In the genomic region with DNA sequence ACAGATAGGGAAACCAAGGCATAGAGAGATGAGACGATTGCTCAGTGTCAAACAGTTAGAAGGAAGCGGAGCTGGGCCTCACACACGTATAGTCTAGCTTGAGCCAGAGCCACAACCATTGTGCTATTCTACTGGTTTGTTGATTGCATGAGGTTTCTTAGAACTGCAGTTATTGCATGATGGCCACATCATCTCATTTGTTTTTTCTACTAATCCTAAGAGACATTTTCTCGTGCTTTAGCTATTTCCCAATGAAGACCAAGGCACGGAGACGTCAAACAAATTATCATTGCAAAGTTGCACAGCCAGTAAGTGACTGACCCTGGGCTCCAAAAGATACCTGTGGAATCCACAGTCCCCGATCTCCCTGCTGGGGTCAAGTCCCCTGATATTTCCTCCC, we compare ENCODE assay signal across 34 cellular contexts.
"Had no signal": no experiment of that assay in that cellular context is flagged by ENCODE, and none has a peak within 500 bp of the region (broad histone marks: within the 10 kb centered on the region; RNA-seq: fewer than 3 reads in every experiment).

No MANE protein-coding gene starts in this region.

- DNase-seq: activated CD4-positive, alpha-beta memory T cell treated with anti-CD3 and anti-CD28 coated beads, Interleukin-2, amount 10 ng/mL, durations not matched to agents 7 days and 5 days; activated CD4-positive, alpha-beta T cell treated with anti-CD3 and anti-CD28 coated beads for 1 hour; activated CD4-positive, alpha-beta T cell treated with anti-CD3 and anti-CD28 coated beads for 4 hours; activated CD4-positive, alpha-beta T cell treated with anti-CD3 and anti-CD28 coated beads, Interleukin-2, amount 10 ng/mL, durations not matched to agents 7 days and 5 days; activated CD4-positive, alpha-beta T cell treated with anti-CD3 and anti-CD28 coated beads, Interleukin-2, amount 50 U/mL, for 4 hours; activated CD8-positive, alpha-beta memory T cell treated with anti-CD3 and anti-CD28 coated beads, Interleukin-2, amount 50 U/mL, for 48 hours; activated effector memory CD4-positive, alpha-beta T cell treated with Interleukin-2 at 50 U/mL for 16 hours; activated gamma-delta T cell treated with Interleukin-2 at 50 U/mL for 16 hours; activated naive CD4-positive, alpha-beta T cell treated with anti-CD3 and anti-CD28 coated beads for 36 hours; activated naive CD8-positive, alpha-beta T cell treated with anti-CD3 and anti-CD28 coated beads for 36 hours; activated naive CD8-positive, alpha-beta T cell treated with anti-CD3 and anti-CD28 coated beads, Interleukin-2, amount 50 U/mL, for 24 hours; activated T-cell treated with anti-CD3 and anti-CD28 coated beads for 4 hours; activated T-cell treated with anti-CD3 and anti-CD28 coated beads, Interleukin-2, amount 50 U/mL, for 24 hours; activated T-cell treated with anti-CD3 and anti-CD28 coated beads, Interleukin-2, amount 50 U/mL, for 72 hours; amniotic stem cell; anterior cingulate cortex; brain microvascular endothelial cell; dorsolateral prefrontal cortex; effector memory CD4-positive, alpha-beta T cell; endodermal cell; foreskin keratinocyte; gastrocnemius medialis; glutamatergic neuron; heart left ventricle; SW 1271; T-cell had no signal

- H3K4me1 Mint-ChIP-seq: activated naive CD4-positive, alpha-beta T cell treated with anti-CD3 and anti-CD28 coated beads, Interleukin-2, amount 50 U/mL, for 24 hours; central memory CD8-positive, alpha-beta T cell; T-cell had no signal

- H3K4me3 Mint-ChIP-seq: activated CD4-positive, alpha-beta memory T cell treated with anti-CD3 and anti-CD28 coated beads, Interleukin-2, amount 10 ng/mL, durations not matched to agents 7 days and 5 days; activated CD4-positive, alpha-beta T cell treated with anti-CD3 and anti-CD28 coated beads, Interleukin-2, amount 10 ng/mL, durations not matched to agents 7 days and 5 days; activated naive CD4-positive, alpha-beta T cell treated with anti-CD3 and anti-CD28 coated beads for 36 hours; activated naive CD4-positive, alpha-beta T cell treated with anti-CD3 and anti-CD28 coated beads, Interleukin-2, amount 50 U/mL, for 24 hours; activated naive CD8-positive, alpha-beta T cell treated with anti-CD3 and anti-CD28 coated beads for 36 hours; activated naive CD8-positive, alpha-beta T cell treated with anti-CD3 and anti-CD28 coated beads, Interleukin-2, amount 50 U/mL, for 24 hours; activated T-cell treated with anti-CD3 and anti-CD28 coated beads, Interleukin-2, amount 50 U/mL, for 24 hours; activated T-cell treated with anti-CD3 and anti-CD28 coated beads, Interleukin-2, amount 50 U/mL, for 72 hours; central memory CD8-positive, alpha-beta T cell; dendritic cell treated with granulocyte-macrophage colony-stimulating factor and Interleukin-4, amounts not matched to agents 40 ng/mL and 50 ng/mL, for 4 days; endodermal cell; T-cell; T-helper 1 cell treated with Interleukin-12 subunit alpha and Interleukin-12 subunit beta and Interleukin-4 antibody, amounts not matched to agents 30 μg/mL and 1 μg/mL, for 36 hours; WTC11 had no signal

- H3K9me3 Mint-ChIP-seq: activated CD4-positive, alpha-beta memory T cell treated with anti-CD3 and anti-CD28 coated beads, Interleukin-2, amount 10 ng/mL, durations not matched to agents 7 days and 5 days; activated CD4-positive, alpha-beta T cell treated with anti-CD3 and anti-CD28 coated beads, Interleukin-2, amount 10 ng/mL, durations not matched to agents 7 days and 5 days; activated naive CD4-positive, alpha-beta T cell treated with anti-CD3 and anti-CD28 coated beads for 36 hours; activated naive CD4-positive, alpha-beta T cell treated with anti-CD3 and anti-CD28 coated beads, Interleukin-2, amount 50 U/mL, for 24 hours; activated naive CD8-positive, alpha-beta T cell treated with anti-CD3 and anti-CD28 coated beads for 36 hours; activated naive CD8-positive, alpha-beta T cell treated with anti-CD3 and anti-CD28 coated beads, Interleukin-2, amount 50 U/mL, for 24 hours; activated T-cell treated with anti-CD3 and anti-CD28 coated beads, Interleukin-2, amount 50 U/mL, for 24 hours; activated T-cell treated with anti-CD3 and anti-CD28 coated beads, Interleukin-2, amount 50 U/mL, for 72 hours; central memory CD8-positive, alpha-beta T cell; dendritic cell treated with granulocyte-macrophage colony-stimulating factor and Interleukin-4, amounts not matched to agents 40 ng/mL and 50 ng/mL, for 4 days; endodermal cell; T-cell; T-helper 1 cell treated with Interleukin-12 subunit alpha and Interleukin-12 subunit beta and Interleukin-4 antibody, amounts not matched to agents 30 μg/mL and 1 μg/mL, for 36 hours; WTC11 had no signal

- H3K4me3 ChIP-seq: coronary artery, dorsolateral prefrontal cortex, gastrocnemius medialis, heart left ventricle had no signal

- H3K27ac Mint-ChIP-seq: activated CD4-positive, alpha-beta memory T cell treated with anti-CD3 and anti-CD28 coated beads, Interleukin-2, amount 10 ng/mL, durations not matched to agents 7 days and 5 days; activated CD4-positive, alpha-beta T cell treated with anti-CD3 and anti-CD28 coated beads, Interleukin-2, amount 10 ng/mL, durations not matched to agents 7 days and 5 days; activated naive CD4-positive, alpha-beta T cell treated with anti-CD3 and anti-CD28 coated beads for 36 hours; activated naive CD4-positive, alpha-beta T cell treated with anti-CD3 and anti-CD28 coated beads, Interleukin-2, amount 50 U/mL, for 24 hours; activated naive CD8-positive, alpha-beta T cell treated with anti-CD3 and anti-CD28 coated beads for 36 hours; activated naive CD8-positive, alpha-beta T cell treated with anti-CD3 and anti-CD28 coated beads, Interleukin-2, amount 50 U/mL, for 24 hours; activated T-cell treated with anti-CD3 and anti-CD28 coated beads, Interleukin-2, amount 50 U/mL, for 24 hours; activated T-cell treated with anti-CD3 and anti-CD28 coated beads, Interleukin-2, amount 50 U/mL, for 72 hours; dendritic cell treated with granulocyte-macrophage colony-stimulating factor and Interleukin-4, amounts not matched to agents 40 ng/mL and 50 ng/mL, for 4 days; endodermal cell; T-cell; T-helper 1 cell treated with Interleukin-12 subunit alpha and Interleukin-12 subunit beta and Interleukin-4 antibody, amounts not matched to agents 30 μg/mL and 1 μg/mL, for 36 hours; WTC11 had no signal

- ATAC-seq: activated naive CD8-positive, alpha-beta T cell treated with anti-CD3 and anti-CD28 coated beads, Interleukin-2, amount 50 U/mL, for 24 hours; activated T-cell treated with anti-CD3 and anti-CD28 coated beads, Interleukin-2, amount 50 U/mL, for 72 hours; esophagus mucosa; foreskin keratinocyte; gastrocnemius medialis; heart left ventricle; T-cell; WTC11 had no signal

- FAIRE-seq: astrocyte had no signal

- H3K36me3 Mint-ChIP-seq: activated naive CD4-positive, alpha-beta T cell treated with anti-CD3 and anti-CD28 coated beads, Interleukin-2, amount 50 U/mL, for 24 hours; activated naive CD8-positive, alpha-beta T cell treated with anti-CD3 and anti-CD28 coated beads for 36 hours; T-cell; WTC11 had no signal
